ENCODE assay signal across 1 cellular context in genomic region chr2:27925640-27926472, GRCh38.
TF ChIP-seq lines count a peak whose summit lies in the region.

No MANE protein-coding gene starts in this region.

TF ChIP-seq in A549, 52 proteins besides CTCF, POLR2A, EP300 and RAD21:
- TF ChIP-seq CBX8 (IDR thresholded peaks at IDR 0.05) (no peak), ZC3H11A (IDR thresholded peaks at IDR 0.05) (no peak), NPAS2 (CRISPR knock-in tag; IDR thresholded peaks at IDR 0.05; ENCODE audit: borderline replicate concordance) (no peak), RFX5 (IDR thresholded peaks at IDR 0.05) (no peak), ESRRA (IDR thresholded peaks at IDR 0.05; ENCODE audit: borderline replicate concordance, low read length) (no peak), EHMT2 (IDR thresholded peaks at IDR 0.05; ENCODE audit: low read depth) (no peak), GATA3 (IDR thresholded peaks at IDR 0.05; ENCODE audit: borderline replicate concordance) (no peak), SMC3 (IDR thresholded peaks at IDR 0.05) (no peak), SREBF2 (IDR thresholded peaks at IDR 0.05) (no peak), BCL3 (IDR thresholded peaks at IDR 0.05) (no peak), ATOH8 (CRISPR knock-in tag; IDR thresholded peaks at IDR 0.05; ENCODE audit: low read depth) (no peak), CHD4 (IDR thresholded peaks at IDR 0.05; ENCODE audit: borderline replicate concordance) (no peak), POLR2AphosphoS2 (conservative IDR thresholded peaks at IDR 0.05; ENCODE audit: low read length) (no peak), TP53 (CRISPR knock-in tag; IDR thresholded peaks at IDR 0.05) (no peak), REST (IDR thresholded peaks at IDR 0.05) (no peak), MAX (IDR thresholded peaks at IDR 0.05) (no peak), RARB (CRISPR knock-in tag; IDR thresholded peaks at IDR 0.05) (no peak)
- TF ChIP-seq, protein P1, sequence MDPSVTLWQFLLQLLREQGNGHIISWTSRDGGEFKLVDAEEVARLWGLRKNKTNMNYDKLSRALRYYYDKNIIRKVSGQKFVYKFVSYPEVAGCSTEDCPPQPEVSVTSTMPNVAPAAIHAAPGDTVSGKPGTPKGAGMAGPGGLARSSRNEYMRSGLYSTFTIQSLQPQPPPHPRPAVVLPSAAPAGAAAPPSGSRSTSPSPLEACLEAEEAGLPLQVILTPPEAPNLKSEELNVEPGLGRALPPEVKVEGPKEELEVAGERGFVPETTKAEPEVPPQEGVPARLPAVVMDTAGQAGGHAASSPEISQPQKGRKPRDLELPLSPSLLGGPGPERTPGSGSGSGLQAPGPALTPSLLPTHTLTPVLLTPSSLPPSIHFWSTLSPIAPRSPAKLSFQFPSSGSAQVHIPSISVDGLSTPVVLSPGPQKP (IDR thresholded peaks at IDR 0.05; ENCODE audit: low read depth, low read length), result no peak
